9 cellular contexts compared by ENCODE assay signal in genomic region chr6:90083891-90084290, GRCh38.
DNase-seq lines count a peak whose midpoint lies in the region; ATAC-seq and TF ChIP-seq lines count a peak whose summit lies in the region.
"Had no signal": no experiment of that assay in that cellular context is flagged by ENCODE, and none has a peak within 500 bp of the region (broad histone marks: within the 10 kb centered on the region; RNA-seq: fewer than 3 reads in every experiment).

No MANE protein-coding gene starts in this region.

- peaks cover 95% of the 10 kb centered on the region for H3K4me1 Mint-ChIP-seq in activated B cell treated with CpG ODN at 0.5 μM for 24 hours

- TF ChIP-seq CTCF in activated B cell treated with CpG ODN at 0.5 μM for 24 hours (IDR thresholded peaks at IDR 0.05) = no peak
- TF ChIP-seq CTCF in foreskin fibroblast (IDR thresholded peaks at IDR 0.05; ENCODE audit: low read depth, low read length) = no peak

- H3K36me3 Mint-ChIP-seq in activated B cell treated with CpG ODN at 0.5 μM for 24 hours (ENCODE audit: low read depth) = peaks cover 54% of the 10 kb centered on the region

- no peak overlapping the region for H3K4me3 ChIP-seq in foreskin fibroblast (ENCODE audit: low read depth in 1 of 2, low read length in 2 of 2)

- no peak for DNase-seq in activated B cell treated with CpG ODN at 0.5 μM for 24 hours
- DNase-seq in stimulated activated CD4-positive, alpha-beta T cell treated with anti-CD3 and anti-CD28 coated beads, Interleukin-12 subunit alpha, Interleukin-12 subunit beta, amount 100 ng/mL, for 4 hours = peak; percentile 19
- DNase-seq in occipital lobe (lab: John Stamatoyannopoulos, UW) = no peak
- DNase-seq in dedifferentiated amniotic fluid mesenchymal stem cell (ENCODE audit: extremely low spot score) = no peak
- DNase-seq in foreskin fibroblast = no peak
- DNase-seq: NCI-H1417 treated with DMSO at 0.1 percent for 48 hours had no signal

- H3K4me3 Mint-ChIP-seq in activated B cell treated with CpG ODN at 0.5 μM for 24 hours = peak overlapping the region; percentile 65

- ATAC-seq in GM18909 (IDR thresholded peaks at IDR 0.05; ENCODE audit: poor library complexity, unreplicated experiment) (peak; percentile 67), HG03139 (IDR thresholded peaks at IDR 0.05; ENCODE audit: unreplicated experiment) (peak; percentile 54), activated B cell treated with CpG ODN at 0.5 μM for 24 hours (ENCODE audit: low read depth) (peak; percentile 71), GM21447 (IDR thresholded peaks at IDR 0.05; ENCODE audit: unreplicated experiment) (no peak)

- H3K27me3 Mint-ChIP-seq in activated B cell treated with CpG ODN at 0.5 μM for 24 hours = no peaks in the 10 kb centered on the region

- no peaks in the 10 kb centered on the region for H3K9me3 Mint-ChIP-seq in activated B cell treated with CpG ODN at 0.5 μM for 24 hours

- POLR2A ChIA-PET in activated B cell treated with CpG ODN at 0.5 μM for 24 hours (lab: Charles Lee) = interaction anchor here (0.6 to 3.3 kb wide), 21 partner anchors 10 to 212 kb away, joined by 3 to 34 read pairs (median 5); no protein-coding TSS in a partner anchor

- CTCF ChIA-PET in activated B cell treated with CpG ODN at 0.5 μM for 24 hours (lab: Charles Lee) = interaction anchor here (2.4 to 3.0 kb wide), 3 partner anchors 16 to 133 kb away, joined by 5 to 27 read pairs (median 14); no protein-coding TSS in a partner anchor

- peak overlapping the region; percentile 91 for H3K27ac Mint-ChIP-seq in activated B cell treated with CpG ODN at 0.5 μM for 24 hours

- intact Hi-C loops in activated B cell treated with CpG ODN at 0.5 μM for 24 hours (cut with micrococcal nuclease) = loop anchor here (1.0 to 10.0 kb wide), 13 partner anchors 14 to 393 kb away; partner anchors contain the start of gene CASP8AP2
